In genomic region chr21:34052171-34052570, GRCh38 we compare ENCODE assay signal across 1 cellular context.
TF ChIP-seq lines count a peak whose summit lies in the region.

No MANE protein-coding gene starts in this region.

TF ChIP-seq in IMR-90, 13 proteins besides CTCF, POLR2A, EP300 and RAD21 (continued from another document):
- TF ChIP-seq CEBPB (IDR thresholded peaks at IDR 0.05; ENCODE audit: low read depth, low read length): no peak
- no peak for TF ChIP-seq MAZ (IDR thresholded peaks at IDR 0.05; ENCODE audit: borderline replicate concordance, low read depth, low read length)
- no peak for TF ChIP-seq MXI1 (IDR thresholded peaks at IDR 0.05; ENCODE audit: borderline replicate concordance, low read depth, low read length)
- no peak for TF ChIP-seq FOS (IDR thresholded peaks at IDR 0.05; ENCODE audit: low read depth, low read length)
